8 cellular contexts compared by ENCODE assay signal in the genomic region with DNA sequence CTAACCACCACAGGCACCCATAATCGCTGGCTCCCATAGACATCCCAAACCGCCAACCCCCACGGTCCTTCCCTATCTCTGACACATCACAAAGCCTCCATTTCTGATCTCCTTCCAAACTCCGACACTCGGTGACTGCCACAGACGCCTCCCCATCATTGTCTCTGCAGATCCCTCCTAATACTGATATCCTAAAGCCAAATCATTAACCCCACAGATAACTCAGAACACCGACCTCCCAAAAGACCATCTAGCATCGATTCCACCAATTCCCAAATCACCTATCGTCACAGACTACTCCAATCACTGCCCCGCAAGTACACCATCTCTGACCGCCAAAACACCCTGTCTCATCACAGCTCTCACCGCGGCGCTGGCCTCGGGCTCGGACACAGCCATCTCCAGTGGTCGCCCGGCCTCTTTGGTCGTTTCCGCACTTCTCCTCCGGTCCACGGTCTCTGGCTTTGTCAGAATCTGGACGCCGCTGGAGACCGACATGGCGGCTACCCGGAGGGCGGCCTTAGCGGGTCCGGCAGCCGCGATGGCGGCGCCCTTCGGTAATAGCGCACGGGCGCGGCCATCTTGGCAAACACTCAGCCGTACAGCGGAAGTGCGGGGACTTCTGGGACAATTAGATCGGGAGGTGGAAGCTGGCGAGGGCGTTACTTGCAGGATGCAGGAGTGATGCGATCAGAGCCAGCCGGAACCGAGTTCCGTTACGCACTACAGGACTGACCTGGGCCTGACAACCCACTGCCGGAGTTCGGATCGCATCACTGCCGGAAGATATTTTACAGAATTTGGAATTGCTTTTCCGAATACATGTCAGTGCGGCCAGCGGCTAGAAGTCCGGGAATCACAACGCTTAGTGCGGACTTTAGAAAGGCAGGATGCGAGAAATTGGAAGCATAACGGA. TPM values are rescaled to one million over a fixed set of nuclear protein-coding genes. Genes with fewer than 3 reads are reported as not detected.
DNase-seq lines count a peak whose midpoint lies in the region; ATAC-seq and TF ChIP-seq lines count a peak whose summit lies in the region.

A gene (minus strand): TSS at position 534 of the 916 bp plus-strand sequence. CDS start 36 bp downstream, at position 498.

- no peak for TF ChIP-seq CTCF in epithelial cell of proximal tubule (conservative IDR thresholded peaks at IDR 0.05; ENCODE audit: low read depth, low read length)

- peak within 1 kb of the TSS; percentile 87 for H3K4me3 ChIP-seq in epithelial cell of proximal tubule (ENCODE audit: low read depth, low read length)

- ATAC-seq in GM18907 (IDR thresholded peaks at IDR 0.05; ENCODE audit: unreplicated experiment) = peak; percentile 99
- ATAC-seq in HG03432 (IDR thresholded peaks at IDR 0.05; ENCODE audit: unreplicated experiment) = peak; percentile 97

- DNase-seq in NCI-H82 (lab: John Stamatoyannopoulos, UW) (peak; percentile 94), activated T-cell treated with anti-CD3 and anti-CD28 coated beads for 4 hours (peak; percentile 58), epithelial cell of proximal tubule (ENCODE audit: low read depth) (peak; percentile 59), midbrain (lab: John Stamatoyannopoulos, UW) (peak; percentile 97), NOMO-1 treated with dmso at 0.1 percent for 144 hours (lab: John Stamatoyannopoulos, UW; ENCODE audit: unreplicated experiment) (no peak)
- DNase-seq in stimulated activated CD8-positive, alpha-beta memory T cell treated with anti-CD3 and anti-CD28 coated beads, Interleukin-15, amount 100 ng/mL, for 24 hours (ENCODE audit: low read depth) = peak; percentile 46

RNA-seq across cellular contexts. Expression of the gene that starts here (rescaled TPM):
- 0.58 and 0.94 TPM in 2 replicates for total RNA-seq in epithelial cell of proximal tubule

Comparison
In these comparisons a context has a peak if more than half of its experiments do, and no peak if none do; other contexts are left out.
1. Peak in DNase-seq and H3K4me3 ChIP-seq in epithelial cell of proximal tubule; RNA of the gene not detected or under 1 TPM.